In the genomic region with DNA sequence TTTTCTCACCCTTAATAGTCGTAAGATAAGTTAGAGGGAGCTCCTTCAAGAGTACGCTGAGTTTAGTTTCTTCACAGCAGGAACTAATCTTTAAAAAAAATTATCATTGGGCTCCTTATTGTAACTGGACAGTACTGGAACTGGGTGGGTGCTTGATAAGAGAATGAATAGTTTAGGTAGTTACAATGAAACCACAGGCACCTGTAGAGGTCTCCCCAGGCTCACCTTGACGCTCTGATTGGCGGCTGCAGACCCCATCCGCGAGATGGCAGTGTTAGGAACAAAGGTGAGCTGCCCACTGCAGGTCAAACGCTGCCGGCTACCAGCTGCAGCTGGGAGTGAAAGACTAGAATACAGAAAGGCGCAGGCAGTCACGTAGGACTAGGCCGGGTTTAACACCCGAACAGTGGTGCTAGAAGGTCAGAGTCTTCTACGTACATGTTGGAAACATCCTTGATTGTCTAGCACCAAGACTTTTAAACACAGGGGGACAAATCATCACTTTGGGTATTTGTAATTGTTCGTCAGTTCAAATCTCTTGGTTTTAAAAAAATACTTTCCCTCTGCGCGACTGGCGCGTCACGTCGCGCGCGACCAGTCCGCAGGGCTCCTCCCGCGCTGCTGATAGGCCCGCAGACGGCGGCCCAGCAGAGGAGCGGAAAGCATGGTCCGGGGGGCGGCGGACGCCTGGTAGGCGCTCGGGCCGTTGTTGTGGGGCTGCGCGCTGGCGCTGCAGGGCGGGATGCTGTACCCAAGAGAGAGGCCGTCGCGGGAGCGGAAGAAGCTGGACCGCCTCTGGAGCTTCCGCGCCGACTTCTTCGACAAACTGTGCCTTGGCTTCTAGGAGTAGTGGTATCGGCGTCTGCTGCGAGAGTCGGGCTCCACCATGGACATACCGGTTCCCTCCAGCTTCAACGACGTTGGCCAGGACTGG, we compare ENCODE assay signal across 8 cellular contexts. TPM values are rescaled to one million over a fixed set of nuclear protein-coding genes. Genes with fewer than 3 reads are reported as not detected.
A peak's percentile ranks its signal among the peaks of the same experiment; 100 is the strongest.
DNase-seq lines count a peak whose midpoint lies in the region; ATAC-seq and TF ChIP-seq lines count a peak whose summit lies in the region.

No MANE protein-coding gene starts in this region.

- ATAC-seq in HG03460 (IDR thresholded peaks at IDR 0.05; ENCODE audit: unreplicated experiment), result peak; percentile 87
- peak; percentile 95 to 96 for ATAC-seq in natural killer cell treated with Interleukin-12 subunit alpha and Interleukin-12 subunit beta and Interleukin-15 and Interleukin-18, amount 100 ng/mL, for 72 hours
- ATAC-seq in stimulated activated naive CD8-positive, alpha-beta T cell treated with anti-CD3 and anti-CD28 coated beads, Interleukin-15, amount 100 ng/mL, for 72 hours, result peak; percentile 85

- no peaks in the 10 kb centered on the region for H3K9me3 ChIP-seq in OCI-LY3 (ENCODE audit: insufficient read depth, low read length)

- H3K4me3 ChIP-seq in BJ (ENCODE audit: low read depth, low read length) (peak overlapping the region; percentile 61), OCI-LY3 (ENCODE audit: low read length) (no peak overlapping the region)

- H3K9ac ChIP-seq in OCI-LY3 (ENCODE audit: low read length), result no peak overlapping the region

- DNase-seq in BJ (ENCODE audit: low read depth), result peak; percentile 13
- peak; percentile 47 for DNase-seq in GM19238 (ENCODE audit: insufficient read length, low spot score)
- peak; percentile 55 for DNase-seq in activated T-helper 2 cell treated with anti-CD3 and anti-CD28 coated beads, Interferon-gamma antibody, Interleukin-2, Interleukin-4, amounts not matched to agents 10 μg/mL and 5 μg/mL and 100 μg/mL, durations not matched to agents 14 hours and 24 hours and 36 hours (ENCODE audit: low spot score)
- DNase-seq in fibroblast of the conjunctiva (ENCODE audit: low read depth), result peak; percentile 21
- peak; percentile 70 for DNase-seq in natural killer cell treated with Interleukin-12 subunit alpha and Interleukin-12 subunit beta and Interleukin-15 and Interleukin-18, amount 100 ng/mL, for 72 hours (ENCODE audit: low spot score)
- peak; percentile 60 to 78 for DNase-seq in stimulated activated naive CD8-positive, alpha-beta T cell treated with anti-CD3 and anti-CD28 coated beads, Interleukin-15, amount 100 ng/mL, for 72 hours

- H2AFZ ChIP-seq in OCI-LY3 (ENCODE audit: low read depth, low read length), result no peak overlapping the region

- POLR2A ChIA-PET in BJ (lab: Charles Lee), result no interaction called here

- H4K20me1 ChIP-seq in OCI-LY3 (ENCODE audit: insufficient read depth, low read length), result peaks cover 11% of the 10 kb centered on the region

- peaks cover 5% of the 10 kb centered on the region for H3K36me3 ChIP-seq in BJ (ENCODE audit: control insufficient read depth, insufficient read depth, low read length)
- peaks cover 30% of the 10 kb centered on the region for H3K36me3 ChIP-seq in OCI-LY3 (replicated peaks; ENCODE audit: low read depth, low read length)

- H3K79me2 ChIP-seq in OCI-LY3 (ENCODE audit: low read length), result no peaks in the 10 kb centered on the region

- no peak overlapping the region for H3K27ac ChIP-seq in OCI-LY3 (ENCODE audit: low read length)

- H3K27me3 ChIP-seq in BJ (ENCODE audit: control insufficient read depth, insufficient read depth, low read length), result no peaks in the 10 kb centered on the region
- no peaks in the 10 kb centered on the region for H3K27me3 ChIP-seq in OCI-LY3 (ENCODE audit: low read depth, low read length)

- intact Hi-C loops in activated T-helper 2 cell treated with anti-CD3 and anti-CD28 coated beads, Interferon-gamma antibody, Interleukin-2, Interleukin-4, amounts not matched to agents 10 μg/mL and 5 μg/mL and 100 μg/mL, durations not matched to agents 14 hours and 24 hours and 36 hours (cut with micrococcal nuclease), result loop anchor here (1.0 to 5.0 kb wide), 3 partner anchors 46 to 143 kb away; a partner anchor contains a TSS

- TF ChIP-seq CTCF in BJ (IDR thresholded peaks at IDR 0.05; ENCODE audit: insufficient read depth, low read depth, low read length), result peak; percentile 48
- peak; percentile 33 for TF ChIP-seq CTCF in OCI-LY3 (IDR thresholded peaks at IDR 0.05; ENCODE audit: low read depth, low read length)

- peaks cover 24% of the 10 kb centered on the region for H3K36me3 Mint-ChIP-seq in activated T-helper 2 cell treated with anti-CD3 and anti-CD28 coated beads, Interferon-gamma antibody, Interleukin-2, Interleukin-4, amounts not matched to agents 10 μg/mL and 5 μg/mL and 100 μg/mL, durations not matched to agents 14 hours and 24 hours and 36 hours (ENCODE audit: low read depth)
- H3K36me3 Mint-ChIP-seq in natural killer cell treated with Interleukin-12 subunit alpha and Interleukin-12 subunit beta and Interleukin-15 and Interleukin-18, amount 100 ng/mL, for 72 hours, result no peaks in the 10 kb centered on the region

- H3K27me3 Mint-ChIP-seq in activated T-helper 2 cell treated with anti-CD3 and anti-CD28 coated beads, Interferon-gamma antibody, Interleukin-2, Interleukin-4, amounts not matched to agents 10 μg/mL and 5 μg/mL and 100 μg/mL, durations not matched to agents 14 hours and 24 hours and 36 hours (ENCODE audit: low read depth), result no peaks in the 10 kb centered on the region
- H3K27me3 Mint-ChIP-seq in natural killer cell treated with Interleukin-12 subunit alpha and Interleukin-12 subunit beta and Interleukin-15 and Interleukin-18, amount 100 ng/mL, for 72 hours, result no peaks in the 10 kb centered on the region
- H3K27me3 Mint-ChIP-seq in stimulated activated naive CD8-positive, alpha-beta T cell treated with anti-CD3 and anti-CD28 coated beads, Interleukin-15, amount 100 ng/mL, for 72 hours, result no peaks in the 10 kb centered on the region

- CTCF ChIA-PET in BJ (lab: Yijun Ruan, JAX), result interaction anchor here (0.8 to 1.9 kb wide), 6 partner anchors 9 to 31 kb away, joined by 3 to 5 read pairs (median 3); no protein-coding TSS in a partner anchor

- H3K4me2 ChIP-seq in OCI-LY3 (ENCODE audit: low read length), result no peak overlapping the region

- peaks cover 4% of the 10 kb centered on the region for H3K9me3 Mint-ChIP-seq in activated T-helper 2 cell treated with anti-CD3 and anti-CD28 coated beads, Interferon-gamma antibody, Interleukin-2, Interleukin-4, amounts not matched to agents 10 μg/mL and 5 μg/mL and 100 μg/mL, durations not matched to agents 14 hours and 24 hours and 36 hours
- H3K9me3 Mint-ChIP-seq in natural killer cell treated with Interleukin-12 subunit alpha and Interleukin-12 subunit beta and Interleukin-15 and Interleukin-18, amount 100 ng/mL, for 72 hours, result no peaks in the 10 kb centered on the region
- H3K9me3 Mint-ChIP-seq in stimulated activated naive CD8-positive, alpha-beta T cell treated with anti-CD3 and anti-CD28 coated beads, Interleukin-15, amount 100 ng/mL, for 72 hours, result no peaks in the 10 kb centered on the region

- H3K4me1 Mint-ChIP-seq in activated T-helper 2 cell treated with anti-CD3 and anti-CD28 coated beads, Interferon-gamma antibody, Interleukin-2, Interleukin-4, amounts not matched to agents 10 μg/mL and 5 μg/mL and 100 μg/mL, durations not matched to agents 14 hours and 24 hours and 36 hours (ENCODE audit: low read depth), result peaks cover 20% of the 10 kb centered on the region
- H3K4me1 Mint-ChIP-seq in natural killer cell treated with Interleukin-12 subunit alpha and Interleukin-12 subunit beta and Interleukin-15 and Interleukin-18, amount 100 ng/mL, for 72 hours (ENCODE audit: low read depth in 2 of 2), result peaks cover 13 to 17% of the 10 kb centered on the region in 2 donors
- H3K4me1 Mint-ChIP-seq in stimulated activated naive CD8-positive, alpha-beta T cell treated with anti-CD3 and anti-CD28 coated beads, Interleukin-15, amount 100 ng/mL, for 72 hours, result peaks cover 34% of the 10 kb centered on the region

- H3K4me3 Mint-ChIP-seq in activated T-helper 2 cell treated with anti-CD3 and anti-CD28 coated beads, Interferon-gamma antibody, Interleukin-2, Interleukin-4, amounts not matched to agents 10 μg/mL and 5 μg/mL and 100 μg/mL, durations not matched to agents 14 hours and 24 hours and 36 hours (ENCODE audit: low read depth), result peak overlapping the region; percentile 88
- peak overlapping the region; percentile 96 for H3K4me3 Mint-ChIP-seq in natural killer cell treated with Interleukin-12 subunit alpha and Interleukin-12 subunit beta and Interleukin-15 and Interleukin-18, amount 100 ng/mL, for 72 hours
- peak overlapping the region; percentile 96 for H3K4me3 Mint-ChIP-seq in stimulated activated naive CD8-positive, alpha-beta T cell treated with anti-CD3 and anti-CD28 coated beads, Interleukin-15, amount 100 ng/mL, for 72 hours

- H3K27ac Mint-ChIP-seq in activated T-helper 2 cell treated with anti-CD3 and anti-CD28 coated beads, Interferon-gamma antibody, Interleukin-2, Interleukin-4, amounts not matched to agents 10 μg/mL and 5 μg/mL and 100 μg/mL, durations not matched to agents 14 hours and 24 hours and 36 hours, result peak overlapping the region; percentile 87
- peak overlapping the region; percentile 92 to 98 for H3K27ac Mint-ChIP-seq in natural killer cell treated with Interleukin-12 subunit alpha and Interleukin-12 subunit beta and Interleukin-15 and Interleukin-18, amount 100 ng/mL, for 72 hours
- H3K27ac Mint-ChIP-seq in stimulated activated naive CD8-positive, alpha-beta T cell treated with anti-CD3 and anti-CD28 coated beads, Interleukin-15, amount 100 ng/mL, for 72 hours, result peak overlapping the region; percentile 89 to 98

- H3K4me1 ChIP-seq in OCI-LY3 (ENCODE audit: low read length), result peaks cover 15% of the 10 kb centered on the region

RNA-seq across cellular contexts. Expression of a gene that starts 45.6 kb away (rescaled TPM):
- 6.3 and 13.3 TPM in 2 replicates for polyA plus RNA-seq in BJ (2011; rRNA removed)
- polyA minus RNA-seq in BJ (2011; rRNA and poly(A)+ RNA removed), result 10.9 and 15.4 TPM in 2 replicates
- 56.6 and 57.8 TPM in 2 replicates for total RNA-seq in activated T-helper 2 cell treated with anti-CD3 and anti-CD28 coated beads, Interferon-gamma antibody, Interleukin-2, Interleukin-4, amounts not matched to agents 10 μg/mL and 5 μg/mL and 100 μg/mL, durations not matched to agents 14 hours and 24 hours and 36 hours
- 10 to 100 TPM; 42.6 to 44.7 TPM for total RNA-seq in natural killer cell treated with Interleukin-12 subunit alpha and Interleukin-12 subunit beta and Interleukin-15 and Interleukin-18, amount 100 ng/mL, for 72 hours

Comparison
In these comparisons a context has a peak if more than half of its experiments do, and no peak if none do; other contexts are left out.
1. DNase-seq: peak in every context shown above with its lines; median percentile 70 in natural killer cell treated with Interleukin-12 subunit alpha and Interleukin-12 subunit beta and Interleukin-15 and Interleukin-18, amount 100 ng/mL, for 72 hours; 69 in stimulated activated naive CD8-positive, alpha-beta T cell treated with anti-CD3 and anti-CD28 coated beads, Interleukin-15, amount 100 ng/mL, for 72 hours; 55 in activated T-helper 2 cell treated with anti-CD3 and anti-CD28 coated beads, Interferon-gamma antibody, Interleukin-2, Interleukin-4, amounts not matched to agents 10 μg/mL and 5 μg/mL and 100 μg/mL, durations not matched to agents 14 hours and 24 hours and 36 hours; 47 in GM19238; 21 in fibroblast of the conjunctiva; 13 in BJ.